Comparison of ENCODE assay signal across 24 cellular contexts in genomic region chr2:63743976-63744331, GRCh38.
DNase-seq lines count a peak whose midpoint lies in the region; ATAC-seq and TF ChIP-seq lines count a peak whose summit lies in the region.
"Had no signal": no experiment of that assay in that cellular context is flagged by ENCODE, and none has a peak within 500 bp of the region (broad histone marks: within the 10 kb centered on the region; RNA-seq: fewer than 3 reads in every experiment).

No MANE protein-coding gene starts in this region.

- dilution Hi-C loops in IMR-90 (cut with HindIII; ENCODE audit: low sequenced_read_pairs, unreplicated experiment), result no loop called here

- H3K27me3 ChIP-seq in IMR-90 (ENCODE audit: control insufficient read depth, insufficient read depth, low read length) (no peaks in the 10 kb centered on the region), neural progenitor cell (no peaks in the 10 kb centered on the region)
- H3K27me3 ChIP-seq: adrenal gland had no signal

- no peak overlapping the region for H2AK5ac ChIP-seq in IMR-90 (ENCODE audit: low read depth, low read length)

- no peak overlapping the region for H4K5ac ChIP-seq in IMR-90 (ENCODE audit: low read depth, low read length)

- H2BK5ac ChIP-seq in IMR-90 (ENCODE audit: low read depth, low read length, poor library complexity, severe bottlenecking), result no peak overlapping the region

- CTCF ChIA-PET in IMR-90 (lab: Yijun Ruan, JAX) (no interaction called here), WTC11 (lab: Charles Lee) (interaction anchor here (1.2 kb wide), 1 partner anchor 97 kb away, joined by 3 read pairs; the partner anchor contains the start of gene UGP2)

- no peaks in the 10 kb centered on the region for H3K79me2 ChIP-seq in neural progenitor cell (ENCODE audit: low read depth)

- no peak overlapping the region for H4K91ac ChIP-seq in IMR-90 (ENCODE audit: insufficient read depth, low read depth, low read length)

- H3K4me3 ChIP-seq in GM12865 (ENCODE audit: low read depth, low read length), result no peak overlapping the region
- no peak overlapping the region for H3K4me3 ChIP-seq in IMR-90 (ENCODE audit: insufficient read depth, low read depth, low read length)
- H3K4me3 ChIP-seq in neural progenitor cell, result no peak overlapping the region
- H3K4me3 ChIP-seq: adrenal gland, skin epidermis had no signal

- no peaks in the 10 kb centered on the region for H3K79me1 ChIP-seq in IMR-90 (ENCODE audit: low read depth in 1 of 2, low read length in 2 of 2)

- peaks cover 26% of the 10 kb centered on the region for H3K36me3 Mint-ChIP-seq in WTC11
- no peaks in the 10 kb centered on the region for H3K36me3 Mint-ChIP-seq in neural progenitor cell

- H3K27ac ChIP-seq in IMR-90 (ENCODE audit: insufficient read depth, low read length) (no peak overlapping the region), neural progenitor cell (no peak overlapping the region)
- H3K27ac ChIP-seq: adrenal gland had no signal

- in situ Hi-C loops in IMR-90 (cut with MboI; ENCODE audit: low sequenced_read_pairs), result no loop called here

- POLR2A ChIA-PET in IMR-90 (lab: Charles Lee; ENCODE audit: unreplicated experiment), result no interaction called here
- POLR2A ChIA-PET in WTC11 (lab: Charles Lee), result no interaction called here

- H3K9me1 ChIP-seq in IMR-90 (ENCODE audit: insufficient read depth, low read length), result 0 out of 2 replicates have a peak, but pooled peaks cover 2% of the 10 kb centered on the region

- H3K27me3 Mint-ChIP-seq in WTC11 (ENCODE audit: low read depth) (peaks cover 3% of the 10 kb centered on the region; the same call in 1 of the 2 replicates), neural progenitor cell (ENCODE audit: insufficient read depth, low read depth) (no peaks in the 10 kb centered on the region)
- H3K27me3 Mint-ChIP-seq: stimulated activated naive CD8-positive, alpha-beta T cell treated with anti-CD3 and anti-CD28 coated beads, Interleukin-15, amount 100 ng/mL, for 72 hours had no signal

- H3K36me3 ChIP-seq in IMR-90 (ENCODE audit: control insufficient read depth, insufficient read depth, low read length) (no peaks in the 10 kb centered on the region), neural progenitor cell (no peaks in the 10 kb centered on the region)
- H3K36me3 ChIP-seq: adrenal gland had no signal

- no peak overlapping the region; the same call in 1 of the 2 replicates for H3K23ac ChIP-seq in IMR-90 (ENCODE audit: low read depth, low read length)

- no peak overlapping the region for H3K14ac ChIP-seq in IMR-90 (replicated peaks; ENCODE audit: low read depth, low read length)

- no peak overlapping the region for H2AK9ac ChIP-seq in IMR-90 (replicated peaks; ENCODE audit: low read depth, low read length, poor library complexity)

- H3K4me1 Mint-ChIP-seq in WTC11 (peaks cover 21% of the 10 kb centered on the region), neural progenitor cell (peaks cover 5% of the 10 kb centered on the region)
- H3K4me1 Mint-ChIP-seq: CD4-positive, CD25-positive, alpha-beta regulatory T cell; stimulated activated naive CD8-positive, alpha-beta T cell treated with anti-CD3 and anti-CD28 coated beads, Interleukin-15, amount 100 ng/mL, for 72 hours had no signal

- H3K56ac ChIP-seq in IMR-90 (ENCODE audit: extremely low read depth, insufficient read depth, low read length), result no peak overlapping the region

- H2AFZ ChIP-seq in IMR-90 (replicated peaks; ENCODE audit: low read length, poor library complexity) (no peak overlapping the region), neural progenitor cell (replicated peaks) (peak overlapping the region; percentile 74)

- H2BK15ac ChIP-seq in IMR-90 (ENCODE audit: low read depth, low read length), result no peak overlapping the region

- no peak for TF ChIP-seq CTCF in GM12865 (IDR thresholded peaks at IDR 0.05; ENCODE audit: insufficient read depth, low read depth, low read length, missing control alignments)
- TF ChIP-seq CTCF in IMR-90 (conservative IDR thresholded peaks at IDR 0.05; ENCODE audit: low read depth, low read length), result no peak
- TF ChIP-seq CTCF in WTC11 (IDR thresholded peaks at IDR 0.05), result no peak
- no peak for TF ChIP-seq CTCF in neural progenitor cell (IDR thresholded peaks at IDR 0.05)

- 80% methylated on average over 1 of the region's 1 CpG; no CpG with 5 or more reads in 1 of the 2 experiments for WGBS in IMR-90 (ENCODE audit: extremely low coverage in 2 of 2, insufficient read length in 1 of 2), 2 experiments

- H3K4me2 ChIP-seq in IMR-90 (ENCODE audit: low read depth, low read length) (no peak overlapping the region), neural progenitor cell (peak overlapping the region; percentile 25)

- H4K8ac ChIP-seq in IMR-90 (ENCODE audit: low read depth in 2 of 2, low read length in 2 of 2), result no peak overlapping the region

- no peaks in the 10 kb centered on the region for H3F3A ChIP-seq in neural progenitor cell (ENCODE audit: low read depth)

- 0 out of 2 replicates have a peak overlapping the region, but pooled peaks have one; percentile 21 for H2BK20ac ChIP-seq in IMR-90 (ENCODE audit: low read depth, low read length)

- H3K4me1 ChIP-seq in IMR-90 (ENCODE audit: control insufficient read depth, insufficient read depth, low read length), result peaks cover 4% of the 10 kb centered on the region; the same call in 1 of the 2 replicates
- H3K4me1 ChIP-seq in neural progenitor cell, result peaks cover 8% of the 10 kb centered on the region

- no TSS peak for BruUV-seq in IMR-90 (replicated peaks; lab: Mats Ljungman, UMichigan)

- TF ChIP-seq RAD21 in IMR-90 (IDR thresholded peaks at IDR 0.05; ENCODE audit: low read length), result no peak

- H3K9me3 ChIP-seq in IMR-90 (ENCODE audit: control insufficient read depth, insufficient read depth, low read length) (0 out of 2 replicates have a peak, but pooled peaks cover 2% of the 10 kb centered on the region), neural progenitor cell (ENCODE audit: low read depth) (no peaks in the 10 kb centered on the region)
- H3K9me3 ChIP-seq: adrenal gland had no signal

- no peak overlapping the region for H3K4ac ChIP-seq in IMR-90 (ENCODE audit: low read depth, low read length)

- H2BK120ac ChIP-seq in IMR-90 (ENCODE audit: low read depth, low read length), result no peak overlapping the region; the same call in 1 of the 2 replicates

- ATAC-seq in IMR-90 (ENCODE audit: low read depth) (no peak), WTC11 (no peak), HG02852 (IDR thresholded peaks at IDR 0.05; ENCODE audit: unreplicated experiment) (no peak), HG03159 (IDR thresholded peaks at IDR 0.05; ENCODE audit: unreplicated experiment) (no peak), GM21786 (IDR thresholded peaks at IDR 0.05; ENCODE audit: unreplicated experiment) (no peak)
- ATAC-seq: activated CD8-positive, alpha-beta T cell treated with anti-CD3 and anti-CD28 coated beads for 36 hours; Panc1; stimulated activated naive CD8-positive, alpha-beta T cell treated with anti-CD3 and anti-CD28 coated beads, Interleukin-15, amount 100 ng/mL, for 72 hours had no signal

- H3K9me3 Mint-ChIP-seq in WTC11 (peaks cover 32% of the 10 kb centered on the region), neural progenitor cell (peaks cover 2% of the 10 kb centered on the region)

- no peak for TF ChIP-seq POLR2A in IMR-90 (IDR thresholded peaks at IDR 0.05; ENCODE audit: low read depth, low read length)

- H3K27ac Mint-ChIP-seq in WTC11, result peak overlapping the region; percentile 10; the same call in 1 of the 2 replicates
- H3K27ac Mint-ChIP-seq in neural progenitor cell, result no peak overlapping the region
- H3K27ac Mint-ChIP-seq: activated CD8-positive, alpha-beta T cell treated with anti-CD3 and anti-CD28 coated beads for 36 hours; CD4-positive, CD25-positive, alpha-beta regulatory T cell; stimulated activated naive CD8-positive, alpha-beta T cell treated with anti-CD3 and anti-CD28 coated beads, Interleukin-15, amount 100 ng/mL, for 72 hours had no signal

- H3K9ac ChIP-seq in IMR-90 (ENCODE audit: low read depth, low read length) (no peak overlapping the region), neural progenitor cell (no peak overlapping the region)

- no peak overlapping the region for H3K4me3 Mint-ChIP-seq in WTC11
- no peak overlapping the region for H3K4me3 Mint-ChIP-seq in neural progenitor cell
- H3K4me3 Mint-ChIP-seq: activated CD8-positive, alpha-beta T cell treated with anti-CD3 and anti-CD28 coated beads for 36 hours; CD4-positive, CD25-positive, alpha-beta regulatory T cell; stimulated activated naive CD8-positive, alpha-beta T cell treated with anti-CD3 and anti-CD28 coated beads, Interleukin-15, amount 100 ng/mL, for 72 hours had no signal

- intact Hi-C loops in IMR-90 (cut with micrococcal nuclease), result no loop called here

- no peaks in the 10 kb centered on the region for H4K20me1 ChIP-seq in IMR-90 (ENCODE audit: insufficient read depth, low read length)
- no peaks in the 10 kb centered on the region for H4K20me1 ChIP-seq in neural progenitor cell (ENCODE audit: low read depth)

- DNase-seq in GM12865 (ENCODE audit: low read depth) (peak; percentile 5), IMR-90 (no peak), WTC11 (ENCODE audit: low spot score) (no peak), neural progenitor cell (ENCODE audit: low spot score) (no peak)
- no peak for DNase-seq in stimulated activated CD4-positive, alpha-beta T cell treated with anti-CD3 and anti-CD28 coated beads, Interleukin-4, amount 100 ng/mL, for 1 hour
- DNase-seq: activated CD8-positive, alpha-beta T cell treated with anti-CD3 and anti-CD28 coated beads for 36 hours; activated T-cell treated with anti-CD3 and anti-CD28 coated beads, Interleukin-2, amount 50 U/mL, for 1 hour; adrenal gland; CD4-positive, CD25-positive, alpha-beta regulatory T cell; dermis blood vessel endothelial cell; GDM1; kidney; NCI-H1436; NCI-H2171; NCI-H69; stimulated activated CD4-positive, alpha-beta T cell treated with anti-CD3 and anti-CD28 coated beads, Interleukin-4, amount 100 ng/mL, for 24 hours; stimulated activated naive CD8-positive, alpha-beta T cell treated with anti-CD3 and anti-CD28 coated beads, Interleukin-15, amount 100 ng/mL, for 72 hours; T1000; trophoblast cell had no signal

- no peak overlapping the region for H3K18ac ChIP-seq in IMR-90 (ENCODE audit: low read depth, low read length)

TF ChIP-seq in WTC11, 78 proteins besides CTCF, POLR2A, EP300 and RAD21 (continues in another document):
- TF ChIP-seq IRF1 (CRISPR knock-in tag; IDR thresholded peaks at IDR 0.05) (no peak), HMGA2 (CRISPR knock-in tag; IDR thresholded peaks at IDR 0.05) (no peak), GABPB1 (CRISPR knock-in tag; IDR thresholded peaks at IDR 0.05) (no peak), KAT7 (CRISPR knock-in tag; IDR thresholded peaks at IDR 0.05; ENCODE audit: borderline replicate concordance) (no peak)
